2 cellular contexts compared by ENCODE assay signal in the genomic region with DNA sequence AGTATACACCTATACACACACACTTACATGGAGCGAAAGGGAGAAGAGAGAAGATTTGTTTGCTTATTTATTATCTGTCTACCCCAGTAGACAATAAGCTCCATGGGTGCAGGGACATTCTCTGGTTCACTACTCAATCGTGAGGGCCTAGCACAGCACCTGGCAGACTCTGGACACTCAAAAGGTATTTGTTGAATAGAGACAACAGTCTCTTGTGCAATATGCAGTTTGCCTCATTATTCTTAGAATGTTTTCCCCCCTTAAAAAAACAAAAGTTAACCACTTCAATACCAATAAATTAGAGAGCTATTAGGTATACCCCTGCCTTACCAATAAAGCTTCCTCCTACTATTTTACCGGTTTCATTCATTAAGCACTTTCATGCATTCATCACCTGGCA.
TF ChIP-seq lines count a peak whose summit lies in the region.

No MANE protein-coding gene starts in this region.

TF ChIP-seq in SK-N-SH, 30 proteins besides CTCF, POLR2A, EP300 and RAD21 (continued from another document):
- TF ChIP-seq, protein P1, sequence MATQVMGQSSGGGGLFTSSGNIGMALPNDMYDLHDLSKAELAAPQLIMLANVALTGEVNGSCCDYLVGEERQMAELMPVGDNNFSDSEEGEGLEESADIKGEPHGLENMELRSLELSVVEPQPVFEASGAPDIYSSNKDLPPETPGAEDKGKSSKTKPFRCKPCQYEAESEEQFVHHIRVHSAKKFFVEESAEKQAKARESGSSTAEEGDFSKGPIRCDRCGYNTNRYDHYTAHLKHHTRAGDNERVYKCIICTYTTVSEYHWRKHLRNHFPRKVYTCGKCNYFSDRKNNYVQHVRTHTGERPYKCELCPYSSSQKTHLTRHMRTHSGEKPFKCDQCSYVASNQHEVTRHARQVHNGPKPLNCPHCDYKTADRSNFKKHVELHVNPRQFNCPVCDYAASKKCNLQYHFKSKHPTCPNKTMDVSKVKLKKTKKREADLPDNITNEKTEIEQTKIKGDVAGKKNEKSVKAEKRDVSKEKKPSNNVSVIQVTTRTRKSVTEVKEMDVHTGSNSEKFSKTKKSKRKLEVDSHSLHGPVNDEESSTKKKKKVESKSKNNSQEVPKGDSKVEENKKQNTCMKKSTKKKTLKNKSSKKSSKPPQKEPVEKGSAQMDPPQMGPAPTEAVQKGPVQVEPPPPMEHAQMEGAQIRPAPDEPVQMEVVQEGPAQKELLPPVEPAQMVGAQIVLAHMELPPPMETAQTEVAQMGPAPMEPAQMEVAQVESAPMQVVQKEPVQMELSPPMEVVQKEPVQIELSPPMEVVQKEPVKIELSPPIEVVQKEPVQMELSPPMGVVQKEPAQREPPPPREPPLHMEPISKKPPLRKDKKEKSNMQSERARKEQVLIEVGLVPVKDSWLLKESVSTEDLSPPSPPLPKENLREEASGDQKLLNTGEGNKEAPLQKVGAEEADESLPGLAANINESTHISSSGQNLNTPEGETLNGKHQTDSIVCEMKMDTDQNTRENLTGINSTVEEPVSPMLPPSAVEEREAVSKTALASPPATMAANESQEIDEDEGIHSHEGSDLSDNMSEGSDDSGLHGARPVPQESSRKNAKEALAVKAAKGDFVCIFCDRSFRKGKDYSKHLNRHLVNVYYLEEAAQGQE (IDR thresholded peaks at IDR 0.05; ENCODE audit: low read depth, low read length): no peak
- TF ChIP-seq, protein P2, sequence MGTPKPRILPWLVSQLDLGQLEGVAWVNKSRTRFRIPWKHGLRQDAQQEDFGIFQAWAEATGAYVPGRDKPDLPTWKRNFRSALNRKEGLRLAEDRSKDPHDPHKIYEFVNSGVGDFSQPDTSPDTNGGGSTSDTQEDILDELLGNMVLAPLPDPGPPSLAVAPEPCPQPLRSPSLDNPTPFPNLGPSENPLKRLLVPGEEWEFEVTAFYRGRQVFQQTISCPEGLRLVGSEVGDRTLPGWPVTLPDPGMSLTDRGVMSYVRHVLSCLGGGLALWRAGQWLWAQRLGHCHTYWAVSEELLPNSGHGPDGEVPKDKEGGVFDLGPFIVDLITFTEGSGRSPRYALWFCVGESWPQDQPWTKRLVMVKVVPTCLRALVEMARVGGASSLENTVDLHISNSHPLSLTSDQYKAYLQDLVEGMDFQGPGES (IDR thresholded peaks at IDR 0.05; ENCODE audit: low read depth, low read length): no peak
- TF ChIP-seq, protein P3, sequence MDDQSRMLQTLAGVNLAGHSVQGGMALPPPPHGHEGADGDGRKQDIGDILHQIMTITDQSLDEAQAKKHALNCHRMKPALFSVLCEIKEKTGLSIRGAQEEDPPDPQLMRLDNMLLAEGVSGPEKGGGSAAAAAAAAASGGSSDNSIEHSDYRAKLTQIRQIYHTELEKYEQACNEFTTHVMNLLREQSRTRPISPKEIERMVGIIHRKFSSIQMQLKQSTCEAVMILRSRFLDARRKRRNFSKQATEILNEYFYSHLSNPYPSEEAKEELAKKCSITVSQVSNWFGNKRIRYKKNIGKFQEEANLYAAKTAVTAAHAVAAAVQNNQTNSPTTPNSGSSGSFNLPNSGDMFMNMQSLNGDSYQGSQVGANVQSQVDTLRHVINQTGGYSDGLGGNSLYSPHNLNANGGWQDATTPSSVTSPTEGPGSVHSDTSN (IDR thresholded peaks at IDR 0.05): no peak
- TF ChIP-seq POLR2AphosphoS5 (IDR thresholded peaks at IDR 0.05; ENCODE audit: low read depth, low read length) (no peak), FOXJ3 (CRISPR knock-in tag; IDR thresholded peaks at IDR 0.05) (no peak), RCOR1 (IDR thresholded peaks at IDR 0.05; ENCODE audit: low read length) (no peak), RFX5 (IDR thresholded peaks at IDR 0.05; ENCODE audit: low read length) (no peak), ELF1 (IDR thresholded peaks at IDR 0.05) (no peak), SMC3 (IDR thresholded peaks at IDR 0.05; ENCODE audit: low read depth, low read length) (no peak)
TF ChIP-seq in SK-N-SH: peak in this region for 0.

TF ChIP-seq in SK-N-SH treated with all-trans-retinoic acid at 6 μM for 48 hours, 23 proteins besides CTCF, POLR2A, EP300 and RAD21 (continued from another document):
- TF ChIP-seq, protein P4, sequence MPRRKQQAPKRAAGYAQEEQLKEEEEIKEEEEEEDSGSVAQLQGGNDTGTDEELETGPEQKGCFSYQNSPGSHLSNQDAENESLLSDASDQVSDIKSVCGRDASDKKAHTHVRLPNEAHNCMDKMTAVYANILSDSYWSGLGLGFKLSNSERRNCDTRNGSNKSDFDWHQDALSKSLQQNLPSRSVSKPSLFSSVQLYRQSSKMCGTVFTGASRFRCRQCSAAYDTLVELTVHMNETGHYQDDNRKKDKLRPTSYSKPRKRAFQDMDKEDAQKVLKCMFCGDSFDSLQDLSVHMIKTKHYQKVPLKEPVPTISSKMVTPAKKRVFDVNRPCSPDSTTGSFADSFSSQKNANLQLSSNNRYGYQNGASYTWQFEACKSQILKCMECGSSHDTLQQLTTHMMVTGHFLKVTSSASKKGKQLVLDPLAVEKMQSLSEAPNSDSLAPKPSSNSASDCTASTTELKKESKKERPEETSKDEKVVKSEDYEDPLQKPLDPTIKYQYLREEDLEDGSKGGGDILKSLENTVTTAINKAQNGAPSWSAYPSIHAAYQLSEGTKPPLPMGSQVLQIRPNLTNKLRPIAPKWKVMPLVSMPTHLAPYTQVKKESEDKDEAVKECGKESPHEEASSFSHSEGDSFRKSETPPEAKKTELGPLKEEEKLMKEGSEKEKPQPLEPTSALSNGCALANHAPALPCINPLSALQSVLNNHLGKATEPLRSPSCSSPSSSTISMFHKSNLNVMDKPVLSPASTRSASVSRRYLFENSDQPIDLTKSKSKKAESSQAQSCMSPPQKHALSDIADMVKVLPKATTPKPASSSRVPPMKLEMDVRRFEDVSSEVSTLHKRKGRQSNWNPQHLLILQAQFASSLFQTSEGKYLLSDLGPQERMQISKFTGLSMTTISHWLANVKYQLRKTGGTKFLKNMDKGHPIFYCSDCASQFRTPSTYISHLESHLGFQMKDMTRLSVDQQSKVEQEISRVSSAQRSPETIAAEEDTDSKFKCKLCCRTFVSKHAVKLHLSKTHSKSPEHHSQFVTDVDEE (CRISPR knock-in tag; IDR thresholded peaks at IDR 0.05): no peak
- no peak for TF ChIP-seq CSDC2 (CRISPR knock-in tag; IDR thresholded peaks at IDR 0.05)
- no peak for TF ChIP-seq SNAI2 (CRISPR knock-in tag; IDR thresholded peaks at IDR 0.05)
- TF ChIP-seq ZNF70 (CRISPR knock-in tag; IDR thresholded peaks at IDR 0.05): no peak
TF ChIP-seq in SK-N-SH treated with all-trans-retinoic acid at 6 μM for 48 hours: peak in this region for 0.
